In genomic region chr17:72392056-72393010, GRCh38 we compare ENCODE assay signal across 10 cellular contexts.
DNase-seq lines count a peak whose midpoint lies in the region; ATAC-seq and TF ChIP-seq lines count a peak whose summit lies in the region.
"Had no signal": no experiment of that assay in that cellular context is flagged by ENCODE, and none has a peak within 500 bp of the region (broad histone marks: within the 10 kb centered on the region; RNA-seq: fewer than 3 reads in every experiment).

No MANE protein-coding gene starts in this region.

- DNase-seq in NCI-H2107 (lab: John Stamatoyannopoulos, UW), result peak; percentile 62
- DNase-seq in glomerular visceral epithelial cell (ENCODE audit: extremely low spot score), result peak; percentile 97
- no peak for DNase-seq in T-helper 9 cell
- DNase-seq in CD14-positive monocyte (ENCODE audit: low spot score), result no peak
- DNase-seq in GM13977 (ENCODE audit: low spot score), result no peak

- H3K27me3 ChIP-seq in BLaER1 treated with 17β-estradiol and CSF1 and Interleukin-3, amounts not matched to agents 10 nM and 100 nM, result peaks cover 0 to 6% (median 0%) of the 10 kb centered on the region in 11 experiments; a peak in 1 of 22 replicates
- H3K27me3 ChIP-seq: tibial nerve had no signal

- H3K36me3 Mint-ChIP-seq in CD14-positive monocyte, result no peaks in the 10 kb centered on the region
- H3K36me3 Mint-ChIP-seq: activated naive CD4-positive, alpha-beta T cell treated with anti-CD3 and anti-CD28 coated beads, Interleukin-2, amount 50 U/mL, for 24 hours had no signal

- H3K4me1 Mint-ChIP-seq in CD14-positive monocyte, result no peaks in the 10 kb centered on the region
- H3K4me1 Mint-ChIP-seq: activated naive CD4-positive, alpha-beta T cell treated with anti-CD3 and anti-CD28 coated beads, Interleukin-2, amount 50 U/mL, for 24 hours had no signal

- TF ChIP-seq CTCF in CD14-positive monocyte (IDR thresholded peaks at IDR 0.05) (no peak), GM13977 (IDR thresholded peaks at IDR 0.05; ENCODE audit: extremely low read depth, insufficient read depth, missing control alignments) (no peak)

- in situ Hi-C loops in GM13977 (cut with MboI; ENCODE audit: low pct_unique_long_range_greater_than_20kb, low sequenced_read_pairs, unreplicated experiment), result no loop called here

- peaks cover 50 to 84% (median 80%) of the 10 kb centered on the region in 10 experiments for H3K4me1 ChIP-seq in BLaER1 treated with 17β-estradiol and CSF1 and Interleukin-3, amounts not matched to agents 10 nM and 100 nM

- H3K9ac ChIP-seq in BLaER1 treated with 17β-estradiol and CSF1 and Interleukin-3, amounts not matched to agents 10 nM and 100 nM, result peak overlapping the region in 9 of 11 experiments; percentile 32 to 80 (median 70); a peak in 17 of 22 replicates

- H3K27ac ChIP-seq in BLaER1 treated with 17β-estradiol and CSF1 and Interleukin-3, amounts not matched to agents 10 nM and 100 nM, result peak overlapping the region in 9 of 11 experiments; percentile 25 to 90 (median 78); a peak in 18 of 22 replicates
- H3K27ac ChIP-seq: tibial nerve had no signal

- H3K27me3 Mint-ChIP-seq in CD14-positive monocyte (ENCODE audit: low read depth in 3 of 3), result peaks cover 0 to 5% (median 2%) of the 10 kb centered on the region in 3 donors
- H3K27me3 Mint-ChIP-seq: activated naive CD4-positive, alpha-beta T cell treated with anti-CD3 and anti-CD28 coated beads, Interleukin-2, amount 50 U/mL, for 24 hours had no signal

- H3K9me3 Mint-ChIP-seq in CD14-positive monocyte, result peaks cover 4 to 30% (median 14%) of the 10 kb centered on the region in 7 donors
- H3K9me3 Mint-ChIP-seq: activated naive CD4-positive, alpha-beta T cell treated with anti-CD3 and anti-CD28 coated beads, Interleukin-2, amount 50 U/mL, for 24 hours had no signal

- no peaks in the 10 kb centered on the region for H3K36me3 ChIP-seq in BLaER1 treated with 17β-estradiol and CSF1 and Interleukin-3, amounts not matched to agents 10 nM and 100 nM

- ATAC-seq in GM21529 (IDR thresholded peaks at IDR 0.05; ENCODE audit: unreplicated experiment) (peak; percentile 55), HG03280 (IDR thresholded peaks at IDR 0.05; ENCODE audit: unreplicated experiment) (no peak)

- H4K20me1 ChIP-seq in BLaER1 treated with 17β-estradiol and CSF1 and Interleukin-3, amounts not matched to agents 10 nM and 100 nM, result no peaks in the 10 kb centered on the region; a peak in 2 of 22 replicates

- no peak overlapping the region for H3K27ac Mint-ChIP-seq in CD14-positive monocyte
- H3K27ac Mint-ChIP-seq: activated naive CD4-positive, alpha-beta T cell treated with anti-CD3 and anti-CD28 coated beads, Interleukin-2, amount 50 U/mL, for 24 hours had no signal

- no peaks in the 10 kb centered on the region; a peak in 1 of 22 replicates for H3K9me3 ChIP-seq in BLaER1 treated with 17β-estradiol and CSF1 and Interleukin-3, amounts not matched to agents 10 nM and 100 nM (replicated peaks in 1 of 11)
- H3K9me3 ChIP-seq: tibial nerve had no signal

- H3K4me2 ChIP-seq in BLaER1 treated with 17β-estradiol and CSF1 and Interleukin-3, amounts not matched to agents 10 nM and 100 nM, result peak overlapping the region; percentile 87 to 98 (median 97)

- H3K4me3 ChIP-seq in BLaER1 treated with 17β-estradiol and CSF1 and Interleukin-3, amounts not matched to agents 10 nM and 100 nM, result peak overlapping the region; percentile 28 to 66 (median 51); a peak in 18 of 20 replicates
- H3K4me3 ChIP-seq: tibial nerve had no signal

- intact Hi-C loops in CD14-positive monocyte (cut with micrococcal nuclease), result no loop called here

- no peak overlapping the region for H3K4me3 Mint-ChIP-seq in CD14-positive monocyte
- H3K4me3 Mint-ChIP-seq: activated naive CD4-positive, alpha-beta T cell treated with anti-CD3 and anti-CD28 coated beads, Interleukin-2, amount 50 U/mL, for 24 hours had no signal

Comparison
In these comparisons a context has a peak if more than half of its experiments do, and no peak if none do; other contexts are left out.
1. DNase-seq: peak in NCI-H2107 (single experiment) and glomerular visceral epithelial cell (single experiment); none in T-helper 9 cell (single experiment), CD14-positive monocyte (single experiment) and GM13977 (single experiment).